ENCODE assay signal across 8 cellular contexts in genomic region chr17:74750327-74751069, GRCh38. TPM values are rescaled to one million over a fixed set of nuclear protein-coding genes. Genes with fewer than 3 reads are reported as not detected.
A peak's percentile ranks its signal among the peaks of the same experiment; 100 is the strongest.
DNase-seq lines count a peak whose midpoint lies in the region; ATAC-seq and TF ChIP-seq lines count a peak whose summit lies in the region.

No MANE protein-coding gene starts in this region.

- H3K27me3 ChIP-seq in CD8-positive, alpha-beta memory T cell (ENCODE audit: insufficient read depth, low read length, poor library complexity, severe bottlenecking): no peaks in the 10 kb centered on the region
- no peaks in the 10 kb centered on the region for H3K27me3 ChIP-seq in OCI-LY1 (ENCODE audit: insufficient read depth, low read length)

- H3K9ac ChIP-seq in OCI-LY1 (ENCODE audit: low read length): peak overlapping the region; percentile 75; the same call in 1 of the 2 replicates

- H3K27ac ChIP-seq in CD8-positive, alpha-beta memory T cell (ENCODE audit: low read depth, low read length): peak overlapping the region; percentile 76
- H3K27ac ChIP-seq in OCI-LY1 (ENCODE audit: low read depth, low read length, poor library complexity, severe bottlenecking): no peak overlapping the region

- no peaks in the 10 kb centered on the region for H3K9me2 ChIP-seq in OCI-LY1 (ENCODE audit: low read depth, low read length)

- TF ChIP-seq CTCF in OCI-LY1 (IDR thresholded peaks at IDR 0.05; ENCODE audit: low read length) (no peak), epithelial cell of esophagus (IDR thresholded peaks at IDR 0.05; ENCODE audit: insufficient read depth, low read depth, low read length, missing control alignments) (no peak)

- no peaks in the 10 kb centered on the region for H3F3A ChIP-seq in OCI-LY1 (ENCODE audit: insufficient read depth, low read length)

- H3K4me2 ChIP-seq in OCI-LY1 (ENCODE audit: low read length): peak overlapping the region; percentile 65

- no peaks in the 10 kb centered on the region for H3K27me3 Mint-ChIP-seq in CD8-positive, alpha-beta memory T cell

- no peaks in the 10 kb centered on the region for H3K79me2 ChIP-seq in OCI-LY1 (ENCODE audit: insufficient read depth, low read length)

- peak overlapping the region; percentile 95 for H3K4me3 ChIP-seq in CD8-positive, alpha-beta memory T cell (ENCODE audit: low read length)
- H3K4me3 ChIP-seq in OCI-LY1 (ENCODE audit: low read depth, low read length, poor library complexity, severe bottlenecking) (peak overlapping the region; percentile 73), epithelial cell of esophagus (ENCODE audit: low read length) (peak overlapping the region; percentile 93)

- POLR2A ChIA-PET in CD8-positive, alpha-beta memory T cell (lab: Charles Lee): interaction anchor here (0.6 to 3.8 kb wide), 10 partner anchors 9 to 122 kb away, joined by 3 to 39 read pairs (median 10); partner anchors contain the start of genes FDXR, NAT9 and RAB37

- peaks cover 62 to 75% (median 70%) of the 10 kb centered on the region in 3 donors for H3K4me1 Mint-ChIP-seq in CD8-positive, alpha-beta memory T cell

- no peaks in the 10 kb centered on the region for H3K9me3 ChIP-seq in CD8-positive, alpha-beta memory T cell (ENCODE audit: low read length)
- no peaks in the 10 kb centered on the region for H3K9me3 ChIP-seq in OCI-LY1 (ENCODE audit: low read length)

- peak overlapping the region; percentile 88 to 96 (median 96) for H3K27ac Mint-ChIP-seq in CD8-positive, alpha-beta memory T cell

- peaks cover 17 to 52% (median 18%) of the 10 kb centered on the region in 3 donors for H3K36me3 Mint-ChIP-seq in CD8-positive, alpha-beta memory T cell

- CTCF ChIA-PET in CD8-positive, alpha-beta memory T cell (lab: Charles Lee): interaction anchor here (2.4 to 15.2 kb wide), 6 partner anchors 8 to 93 kb away, joined by 9 to 214 read pairs (median 52); partner anchors contain the start of genes NAT9 and RAB37

- no peaks in the 10 kb centered on the region for H3K9me3 Mint-ChIP-seq in CD8-positive, alpha-beta memory T cell

- no peak overlapping the region for H2AFZ ChIP-seq in OCI-LY1 (ENCODE audit: low read length)

- H4K20me1 ChIP-seq in OCI-LY1 (ENCODE audit: insufficient read depth, low read length): no peaks in the 10 kb centered on the region

- peaks cover 12% of the 10 kb centered on the region for H3K36me3 ChIP-seq in CD8-positive, alpha-beta memory T cell (ENCODE audit: insufficient read depth, low read length)
- H3K36me3 ChIP-seq in OCI-LY1 (ENCODE audit: insufficient read depth, low read length): no peaks in the 10 kb centered on the region

- no peak for DNase-seq in CD8-positive, alpha-beta memory T cell
- no peak for DNase-seq in epithelial cell of esophagus (ENCODE audit: low read depth)
- DNase-seq in nucleus accumbens (lab: John Stamatoyannopoulos, UW): peak in 39 of 56 donors; percentile 15 to 66 (median 41)
- DNase-seq in GOT3 (lab: John Stamatoyannopoulos, UW): no peak
- DNase-seq in H4 (ENCODE audit: low spot score): no peak
- no peak for DNase-seq in amniotic stem cell (lab: John Stamatoyannopoulos, UW)

- peak overlapping the region; percentile 95 to 100 (median 98) for H3K4me3 Mint-ChIP-seq in CD8-positive, alpha-beta memory T cell

- no peak for ATAC-seq in GM18519 (IDR thresholded peaks at IDR 0.05; ENCODE audit: low FRiP score, unreplicated experiment)

- peaks cover 72% of the 10 kb centered on the region for H3K4me1 ChIP-seq in CD8-positive, alpha-beta memory T cell (ENCODE audit: insufficient read depth, low read length)
- peaks cover 17% of the 10 kb centered on the region for H3K4me1 ChIP-seq in OCI-LY1 (ENCODE audit: insufficient read depth, low read length, severe bottlenecking)

RNA-seq across cellular contexts. Expression of gene NHERF1, which starts 2.1 kb away (rescaled TPM):
- total RNA-seq in CD8-positive, alpha-beta memory T cell: 100 to 1,000 TPM; 131 to 133 TPM
- 674 TPM for polyA plus RNA-seq in CD8-positive, alpha-beta memory T cell
- total RNA-seq in H4 (2014; rRNA removed; shearing (Covaris generic)): 28.2 and 34.0 TPM in 2 replicates

RNA-seq across cellular contexts. Expression of gene RAB37, which starts 13.4 kb away (rescaled TPM):
- 1 to 10 TPM; 5.8 to 6.0 TPM for total RNA-seq in CD8-positive, alpha-beta memory T cell
- 125 TPM for polyA plus RNA-seq in CD8-positive, alpha-beta memory T cell
- total RNA-seq in H4 (2014; rRNA removed; shearing (Covaris generic)): not detected in 2 replicates

RNA-seq across cellular contexts. Expression of gene NAT9, which starts 25.6 kb away (rescaled TPM):
- 10 to 100 TPM; 42.7 to 44.5 TPM for total RNA-seq in CD8-positive, alpha-beta memory T cell
- 17.1 TPM for polyA plus RNA-seq in CD8-positive, alpha-beta memory T cell
- total RNA-seq in H4 (2014; rRNA removed; shearing (Covaris generic)): 25.3 and 35.8 TPM in 2 replicates

RNA-seq across cellular contexts. Expression of gene CD300LF, which starts 37.8 kb away (rescaled TPM):
- total RNA-seq in CD8-positive, alpha-beta memory T cell: not detected
- not detected for polyA plus RNA-seq in CD8-positive, alpha-beta memory T cell
- total RNA-seq in H4 (2014; rRNA removed; shearing (Covaris generic)): not detected in 2 replicates

Comparison
In these comparisons a context has a peak if more than half of its experiments do, and no peak if none do; other contexts are left out.
1. DNase-seq: peak in nucleus accumbens (39 of 56); none in CD8-positive, alpha-beta memory T cell (0 of 5), epithelial cell of esophagus (single experiment), GOT3 (single experiment), H4 (single experiment) and amniotic stem cell (single experiment).
2. Peak in every context shown above with its lines, with median percentiles within 50 percentile points of each other: H3K4me3 ChIP-seq.